In genomic region chr10:11837372-11838161, GRCh38 we compare ENCODE assay signal across 32 cellular contexts. TPM values are rescaled to one million over a fixed set of nuclear protein-coding genes. Genes with fewer than 3 reads are reported as not detected.
A peak's percentile ranks its signal among the peaks of the same experiment; 100 is the strongest.
DNase-seq lines count a peak whose midpoint lies in the region; ATAC-seq, FAIRE-seq and TF ChIP-seq lines count a peak whose summit lies in the region.
"Had no signal": no experiment of that assay in that cellular context is flagged by ENCODE, and none has a peak within 500 bp of the region (broad histone marks: within the 10 kb centered on the region; RNA-seq: fewer than 3 reads in every experiment).

No MANE protein-coding gene starts in this region.

- TF ChIP-seq RAD21 in GM12878 (IDR thresholded peaks at IDR 0.05; ENCODE audit: insufficient read depth, low read depth, low read length): no peak

- H3K4me3 ChIP-seq in breast epithelium (no peak overlapping the region), GM12878 (no peak overlapping the region), left lung (no peak overlapping the region), upper lobe of right lung (no peak overlapping the region), pancreas (no peak overlapping the region)
- H3K4me3 ChIP-seq: colonic mucosa, GM23248, psoas muscle, stomach, tibial artery had no signal

- intact Hi-C loops in MCF 10A (cut with micrococcal nuclease) (no loop called here), breast epithelium (cut with DNase I; ENCODE audit: low total_unique reads) (no loop called here), GM12878 (cut with micrococcal nuclease; ENCODE audit: unreplicated experiment) (no loop called here), left lung (cut with DNase I) (no loop called here), upper lobe of right lung (cut with DNase I) (no loop called here), pancreas (cut with DNase I) (no loop called here)

- no peaks in the 10 kb centered on the region for H3K79me1 ChIP-seq in H9 (ENCODE audit: insufficient read depth, low read depth, low read length, poor library complexity, severe bottlenecking)

- no peak overlapping the region for H3K4ac ChIP-seq in H9 (ENCODE audit: low read depth, low read length)

- H4K8ac ChIP-seq in H9 (replicated peaks; ENCODE audit: insufficient read length, low read depth, low read length): no peak overlapping the region

- H3K4me2 ChIP-seq in GM12878 (ENCODE audit: control insufficient read depth, insufficient read depth): no peak overlapping the region
- H3K4me2 ChIP-seq in H9 (ENCODE audit: insufficient read depth, insufficient read length, low read length): no peak overlapping the region

- TF ChIP-seq POLR2A in breast epithelium (IDR thresholded peaks at IDR 0.05) (no peak), GM12878 (IDR thresholded peaks at IDR 0.05; ENCODE audit: low read depth, low read length) (no peak)

- DNase-seq in MCF 10A (ENCODE audit: unreplicated experiment) (no peak), breast epithelium (ENCODE audit: low spot score in 2 of 2) (no peak), GM12878 (ENCODE audit: low read depth, low spot score) (no peak), left lung (no peak), upper lobe of right lung (no peak), pancreas (no peak), NCI-H2196 treated with DMSO at 0.1 percent for 48 hours (lab: John Stamatoyannopoulos, UW; ENCODE audit: unreplicated experiment) (no peak), H9 (no peak)
- DNase-seq: activated B cell treated with CpG ODN at 0.5 μM for 24 hours; activated CD4-positive, alpha-beta T cell treated with anti-CD3 and anti-CD28 coated beads, Interleukin-2, amount 50 U/mL, for 4 hours; activated CD8-positive, alpha-beta memory T cell treated with anti-CD3 and anti-CD28 coated beads, Interleukin-2, amount 50 U/mL, for 4 hours; activated naive CD4-positive, alpha-beta T cell treated with anti-CD3 and anti-CD28 coated beads for 36 hours; AML-193; amygdala; CD4-positive, alpha-beta T cell; colonic mucosa; effector CD8-positive, alpha-beta T cell; GM23248; mesendoderm; naive B cell; NCI-H1417; NCI-H2081; NCI-H446 treated with DMSO at 0.1 percent for 48 hours; PC-3; psoas muscle; Right ventricle myocardium superior; stomach; T1000; tibial artery had no signal

- H2BK15ac ChIP-seq in H9 (ENCODE audit: low read depth, low read length): no peak overlapping the region

- H3K27me3 ChIP-seq in breast epithelium (no peaks in the 10 kb centered on the region), GM12878 (replicated peaks in 1 of 2; ENCODE audit: control insufficient read depth in 2 of 2, insufficient read depth in 2 of 2, low read length in 1 of 2) (no peaks in the 10 kb centered on the region; a peak in 1 of 4 replicates), left lung (no peaks in the 10 kb centered on the region), upper lobe of right lung (no peaks in the 10 kb centered on the region), pancreas (no peaks in the 10 kb centered on the region), H9 (ENCODE audit: insufficient read depth, low read length) (no peaks in the 10 kb centered on the region)
- H3K27me3 ChIP-seq: colonic mucosa, neutrophil, stomach, tibial artery had no signal

- BruUV-seq in MCF 10A (replicated peaks; lab: Mats Ljungman, UMichigan) (no TSS peak), GM12878 (replicated peaks; lab: Mats Ljungman, UMichigan) (no TSS peak)

- TF ChIP-seq CTCF in MCF 10A (IDR thresholded peaks at IDR 0.05; ENCODE audit: unreplicated experiment): no peak
- TF ChIP-seq CTCF in breast epithelium (IDR thresholded peaks at IDR 0.05): no peak
- TF ChIP-seq CTCF in GM12878 (IDR thresholded peaks at IDR 0.05 in 2 of 3, conservative IDR thresholded peaks at IDR 0.05 in 1 of 3; ENCODE audit: control insufficient read depth in 2 of 3, extremely low read depth in 1 of 3, insufficient read depth in 1 of 3, low read depth in 3 of 3, low read length in 3 of 3): no peak
- no peak for TF ChIP-seq CTCF in left lung (IDR thresholded peaks at IDR 0.05)
- no peak for TF ChIP-seq CTCF in upper lobe of right lung (IDR thresholded peaks at IDR 0.05)
- no peak for TF ChIP-seq CTCF in pancreas (IDR thresholded peaks at IDR 0.05)
- no peak for TF ChIP-seq CTCF in H9 (conservative IDR thresholded peaks at IDR 0.05)

- peak; percentile 21 for ATAC-seq in GM12878
- peak; percentile 80 for ATAC-seq in left lung
- peak; percentile 62 for ATAC-seq in upper lobe of right lung
- no peak for ATAC-seq in pancreas
- ATAC-seq: PC-3 had no signal

- no peak overlapping the region for H2BK120ac ChIP-seq in H9 (ENCODE audit: low read depth, low read length, poor library complexity, severe bottlenecking)

- no peak overlapping the region for H3K56ac ChIP-seq in H9 (ENCODE audit: insufficient read length, low read depth, low read length)

- SMC1A ChIA-PET in GM12878 (lab: Charles Lee; ENCODE audit: uncharacterized antibody, unreplicated experiment): interaction anchor here (1.0 kb wide), 1 partner anchor 143 kb away, joined by 3 read pairs; no protein-coding TSS in a partner anchor

- H3K4me3 Mint-ChIP-seq in MCF 10A (ENCODE audit: unreplicated experiment): peak overlapping the region; percentile 25
- no peak overlapping the region for H3K4me3 Mint-ChIP-seq in H9
- H3K4me3 Mint-ChIP-seq: activated B cell treated with CpG ODN at 0.5 μM for 24 hours; activated naive CD4-positive, alpha-beta T cell treated with anti-CD3 and anti-CD28 coated beads for 36 hours; activated T-helper 1 cell treated with anti-CD3 and anti-CD28 coated beads, Interleukin-12 subunit alpha, Interleukin-12 subunit beta, Interleukin-2, Interleukin-4 antibody, amounts not matched to agents 30 ng/mL and 10 ng/mL and 1 ng/mL, durations not matched to agents 14 hours and 24 hours and 36 hours; CD4-positive, alpha-beta T cell; naive B cell had no signal

- H3K9ac ChIP-seq in GM12878 (ENCODE audit: control insufficient read depth, insufficient read depth, low read length): no peak overlapping the region
- H3K9ac ChIP-seq in H9 (ENCODE audit: extremely low read depth, insufficient read length, low read length): no peak overlapping the region
- H3K9ac ChIP-seq: GM23248 had no signal

- no peak overlapping the region for H3K23ac ChIP-seq in H9 (ENCODE audit: insufficient read length, low read depth, low read length)

- H3K36me3 Mint-ChIP-seq in MCF 10A (ENCODE audit: insufficient read depth, unreplicated experiment) (peaks cover 13% of the 10 kb centered on the region), H9 (ENCODE audit: insufficient read depth in 1 of 3, low read depth in 3 of 3) (peaks cover 0 to 4% (median 0%) of the 10 kb centered on the region in 3 experiments; a peak in 2 of 7 replicates)
- H3K36me3 Mint-ChIP-seq: naive B cell had no signal

- H4K5ac ChIP-seq in H9 (ENCODE audit: insufficient read length, low read depth, low read length): no peak overlapping the region

- peaks cover 33% of the 10 kb centered on the region for H3K4me1 Mint-ChIP-seq in MCF 10A (ENCODE audit: insufficient read depth, unreplicated experiment)
- no peaks in the 10 kb centered on the region; a peak in 1 of 4 replicates for H3K4me1 Mint-ChIP-seq in H9
- H3K4me1 Mint-ChIP-seq: naive B cell had no signal

- POLR2A ChIA-PET in MCF 10A (lab: Yijun Ruan, JAX): interaction anchor here (1.4 to 5.5 kb wide), 7 partner anchors 8 to 47 kb away, joined by 4 to 37 read pairs (median 4); no protein-coding TSS in a partner anchor
- POLR2A ChIA-PET in GM12878 (lab: Charles Lee): no interaction called here

- H2AFZ ChIP-seq in GM12878 (ENCODE audit: control insufficient read depth, low read depth, low read length) (no peak overlapping the region), H9 (ENCODE audit: low read length) (no peak overlapping the region)
- H2AFZ ChIP-seq: GM23248 had no signal

- no peaks in the 10 kb centered on the region for H3K27me3 Mint-ChIP-seq in MCF 10A (ENCODE audit: insufficient read depth, unreplicated experiment)
- H3K27me3 Mint-ChIP-seq in H9 (ENCODE audit: low read depth): no peaks in the 10 kb centered on the region

- no peak overlapping the region for H2BK5ac ChIP-seq in H9 (ENCODE audit: insufficient read length, low read length)

- RAD21 ChIA-PET in GM12878 (lab: Charles Lee; ENCODE audit: unreplicated experiment): no interaction called here

- H4K20me1 ChIP-seq in GM12878 (ENCODE audit: control insufficient read depth, insufficient read depth): no peaks in the 10 kb centered on the region
- no peaks in the 10 kb centered on the region for H4K20me1 ChIP-seq in H9 (ENCODE audit: control insufficient read depth, insufficient read depth, insufficient read length)

- TF ChIP-seq EP300 in GM12878 (IDR thresholded peaks at IDR 0.05; ENCODE audit: borderline replicate concordance in 1 of 2, control insufficient read depth in 1 of 2, low read depth in 2 of 2, low read length in 2 of 2): no peak

- no peak overlapping the region for H3K14ac ChIP-seq in H9 (ENCODE audit: insufficient read depth, low read length)

- H3K9me3 ChIP-seq in breast epithelium: no peaks in the 10 kb centered on the region
- no peaks in the 10 kb centered on the region for H3K9me3 ChIP-seq in GM12878 (replicated peaks; ENCODE audit: control insufficient read depth, insufficient read depth, low read length)
- no peaks in the 10 kb centered on the region for H3K9me3 ChIP-seq in left lung
- H3K9me3 ChIP-seq in upper lobe of right lung: no peaks in the 10 kb centered on the region
- H3K9me3 ChIP-seq in pancreas: no peaks in the 10 kb centered on the region
- H3K9me3 ChIP-seq in H9 (ENCODE audit: control insufficient read depth, low read depth, low read length): no peaks in the 10 kb centered on the region
- H3K9me3 ChIP-seq: colonic mucosa, neutrophil, psoas muscle, stomach, tibial artery had no signal

- 33% methylated on average over 17 of the region's 17 CpGs for WGBS in GM12878 (ENCODE audit: insufficient coverage, insufficient replicate concordance, low lambda C conversion rate, missing lambda C conversion rate)
- 89 to 90% methylated on average over 17 of the region's 17 CpGs for WGBS in pancreas, 2 donors
- WGBS in H9 (ENCODE audit: extremely low coverage, insufficient read length, low lambda C conversion rate): no CpG with 5 or more reads among the region's 17 CpGs

- H3K79me2 ChIP-seq in GM12878 (ENCODE audit: control insufficient read depth, insufficient read depth, low read length) (no peaks in the 10 kb centered on the region), H9 (ENCODE audit: insufficient read depth, low read length) (no peaks in the 10 kb centered on the region)

- in situ Hi-C loops in GM12878 (cut with MboI): no loop called here

- CTCF ChIA-PET in MCF 10A (lab: Yijun Ruan, JAX): interaction anchor here (0.6 to 2.0 kb wide), 4 partner anchors 8 to 52 kb away, joined by 3 to 12 read pairs (median 6); no protein-coding TSS in a partner anchor
- CTCF ChIA-PET in GM12878 (lab: Yijun Ruan, JAX): interaction anchor here (2.6 kb wide), 1 partner anchor 17 kb away, joined by 11 read pairs; no protein-coding TSS in a partner anchor

- no peak overlapping the region for H3K18ac ChIP-seq in H9 (ENCODE audit: insufficient read length, low read depth, low read length)

- H3T11ph ChIP-seq in H9 (ENCODE audit: low read length): no peak overlapping the region

- H2BK20ac ChIP-seq in H9 (ENCODE audit: low read depth, low read length, poor library complexity, severe bottlenecking): no peak overlapping the region

- H3K36me3 ChIP-seq in breast epithelium: no peaks in the 10 kb centered on the region
- H3K36me3 ChIP-seq in GM12878 (ENCODE audit: control insufficient read depth in 2 of 2, insufficient read depth in 2 of 2, low read length in 1 of 2): no peaks in the 10 kb centered on the region
- no peaks in the 10 kb centered on the region for H3K36me3 ChIP-seq in left lung
- H3K36me3 ChIP-seq in upper lobe of right lung: no peaks in the 10 kb centered on the region
- no peaks in the 10 kb centered on the region for H3K36me3 ChIP-seq in pancreas
- H3K36me3 ChIP-seq: colonic mucosa, neutrophil, stomach, tibial artery had no signal

- no peak overlapping the region for H2AK5ac ChIP-seq in H9 (ENCODE audit: insufficient read length, low read length)

- H3K27ac Mint-ChIP-seq in MCF 10A (ENCODE audit: low read depth, unreplicated experiment): peak overlapping the region; percentile 85
- no peak overlapping the region; a peak in 1 of 7 replicates for H3K27ac Mint-ChIP-seq in H9
- H3K27ac Mint-ChIP-seq: activated B cell treated with CpG ODN at 0.5 μM for 24 hours; activated naive CD4-positive, alpha-beta T cell treated with anti-CD3 and anti-CD28 coated beads for 36 hours; activated T-helper 1 cell treated with anti-CD3 and anti-CD28 coated beads, Interleukin-12 subunit alpha, Interleukin-12 subunit beta, Interleukin-2, Interleukin-4 antibody, amounts not matched to agents 30 ng/mL and 10 ng/mL and 1 ng/mL, durations not matched to agents 14 hours and 24 hours and 36 hours; CD4-positive, alpha-beta T cell; naive B cell had no signal

- peak; percentile 65 for FAIRE-seq in GM12878 (lab: Jason Lieb, UNC)
- no peak for FAIRE-seq in pancreas (lab: Jason Lieb, UNC)
- FAIRE-seq: A204.1 had no signal

- H3K4me1 ChIP-seq in breast epithelium (no peaks in the 10 kb centered on the region), GM12878 (ENCODE audit: control insufficient read depth, insufficient read depth, low read length) (no peaks in the 10 kb centered on the region), left lung (no peaks in the 10 kb centered on the region), upper lobe of right lung (peaks cover 8% of the 10 kb centered on the region), pancreas (peaks cover 3 to 7% (median 3%) of the 10 kb centered on the region in 3 donors), H9 (ENCODE audit: insufficient read depth, low read length) (no peaks in the 10 kb centered on the region)
- H3K4me1 ChIP-seq: colonic mucosa, tibial artery had no signal

- no peak overlapping the region for H4K91ac ChIP-seq in H9 (ENCODE audit: insufficient read length, low read depth, low read length)

- no peak overlapping the region for H2BK12ac ChIP-seq in H9 (ENCODE audit: insufficient read length, low read depth, low read length)

- H3K9me3 Mint-ChIP-seq in MCF 10A (ENCODE audit: unreplicated experiment) (no peaks in the 10 kb centered on the region), H9 (no peaks in the 10 kb centered on the region)
- H3K9me3 Mint-ChIP-seq: activated B cell treated with CpG ODN at 0.5 μM for 24 hours; activated naive CD4-positive, alpha-beta T cell treated with anti-CD3 and anti-CD28 coated beads for 36 hours; activated T-helper 1 cell treated with anti-CD3 and anti-CD28 coated beads, Interleukin-12 subunit alpha, Interleukin-12 subunit beta, Interleukin-2, Interleukin-4 antibody, amounts not matched to agents 30 ng/mL and 10 ng/mL and 1 ng/mL, durations not matched to agents 14 hours and 24 hours and 36 hours; CD4-positive, alpha-beta T cell; naive B cell had no signal

- H3K27ac ChIP-seq in breast epithelium (no peak overlapping the region), GM12878 (ENCODE audit: control insufficient read depth, insufficient read depth) (no peak overlapping the region), left lung (no peak overlapping the region), upper lobe of right lung (no peak overlapping the region), pancreas (no peak overlapping the region), H9 (ENCODE audit: insufficient read length, low read depth, low read length) (no peak overlapping the region)
- H3K27ac ChIP-seq: colonic mucosa, GM23248, neutrophil, psoas muscle, stomach, tibial artery had no signal

- no peaks in the 10 kb centered on the region for H3K23me2 ChIP-seq in H9 (ENCODE audit: insufficient read length, low read depth, low read length, poor library complexity, severe bottlenecking)

RNA-seq across cellular contexts. Expression of gene PROSER2, which starts 14.4 kb away (rescaled TPM):
- total RNA-seq in MCF 10A (2022) (29.2 and 58.0 TPM in 2 replicates), breast epithelium (1 to 10 TPM; 2.9 to 9.5 (median 8.5) TPM), GM12878 (2014; rRNA removed) (0.16 TPM in 1 of 2 replicates, not detected in the other), GM12878 (2014; rRNA removed; fragmentation: Illumina TruSeq; extraction: Trizol) (0.04 TPM in 1 of 2 replicates, not detected in the other), GM12878 (2021) (0.10 and 0.27 TPM in 2 replicates), left lung (10 to 100 TPM; 12.8 to 14.8 TPM), upper lobe of right lung (33.3 TPM), pancreas (10 to 100 TPM in 3 of 6 donors, 1 to 10 TPM in 3; 5.7 to 21.2 (median 11.1) TPM), H9 (2021) (10.6 and 13.7 TPM in 2 replicates)
- 0.15 TPM in 1 of 2 replicates, not detected in the other for total RNA-seq in GM12878 (2013; cell fraction: nucleolus; rRNA removed)
- not detected for polyA plus RNA-seq in GM12878 (2011; ENCODE audit: low read depth)
- polyA plus RNA-seq in GM12878 (2011; rRNA removed) (0.04 TPM in 1 of 2 replicates, not detected in the other), GM12878 (2014; fragmentation: Illumina TruSeq; extraction: Trizol) (0.25 TPM in 1 of 2 replicates, not detected in the other), GM12878 (2014; fragmentation: Nextera tagmentation; extraction: Ambion mirVana) (not detected), GM12878 (2014; rRNA removed) (0.27 TPM in 1 of 2 replicates, not detected in the other), GM12878 (2016; fragmentation: Nextera tagmentation; extraction: Ambion mirVana) (not detected), pancreas (10 to 100 TPM in 1 of 2 donors, 1 to 10 TPM in 1; 8.1 to 12.4 TPM)
- not detected in 2 replicates for polyA plus RNA-seq in GM12878 (2011; cell fraction: cytosol; rRNA removed)
- not detected in 2 replicates for polyA plus RNA-seq in GM12878 (2011; cell fraction: nucleus; rRNA removed)
- polyA plus RNA-seq in GM12878 (2012): 0.10 and 0.20 TPM in 2 replicates
- 0.07 TPM in 1 of 2 replicates, not detected in the other for polyA minus RNA-seq in GM12878 (2011; rRNA and poly(A)+ RNA removed)
- not detected in 2 replicates for polyA minus RNA-seq in GM12878 (2011; cell fraction: cytosol; rRNA and poly(A)+ RNA removed)
- not detected in 2 replicates for polyA minus RNA-seq in GM12878 (2011; cell fraction: nucleus; rRNA and poly(A)+ RNA removed)

Comparison
In these comparisons a context has a peak if more than half of its experiments do, and no peak if none do; other contexts are left out.
1. ATAC-seq: peak in GM12878 (single experiment), left lung (single experiment) and upper lobe of right lung (single experiment); none in pancreas (0 of 4).